Comparison of ENCODE assay signal across 16 cellular contexts in the genomic region with DNA sequence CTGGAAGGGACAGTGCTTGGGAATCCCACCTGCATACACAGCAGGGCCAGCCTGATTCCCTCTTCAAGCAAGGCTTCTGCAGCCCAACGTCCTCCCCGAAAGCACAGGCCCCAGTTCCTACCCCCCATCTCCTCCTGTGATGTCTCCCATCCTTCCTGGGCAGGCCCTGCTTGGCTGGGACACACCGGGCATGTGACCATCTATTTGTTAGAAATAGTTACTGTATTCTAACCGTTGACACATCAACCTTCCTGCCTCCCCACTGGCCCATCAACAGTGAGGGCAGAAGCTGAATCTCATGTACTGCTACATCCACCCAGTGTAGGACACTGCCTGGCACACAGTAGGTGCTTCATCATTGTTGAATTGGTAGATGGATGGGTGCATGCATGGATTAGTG. TPM values are rescaled to one million over a fixed set of nuclear protein-coding genes. Genes with fewer than 3 reads are reported as not detected.
DNase-seq lines count a peak whose midpoint lies in the region; ATAC-seq and TF ChIP-seq lines count a peak whose summit lies in the region.
"Had no signal": no experiment of that assay in that cellular context is flagged by ENCODE, and none has a peak within 500 bp of the region (broad histone marks: within the 10 kb centered on the region; RNA-seq: fewer than 3 reads in every experiment).

No MANE protein-coding gene starts in this region.

- peaks cover 70% of the 10 kb centered on the region for H3K4me1 ChIP-seq in CD8-positive, alpha-beta memory T cell (ENCODE audit: insufficient read depth, low read length)
- peaks cover 9 to 28% of the 10 kb centered on the region in 2 donors for H3K4me1 ChIP-seq in gastrocnemius medialis
- no peaks in the 10 kb centered on the region for H3K4me1 ChIP-seq in prostate gland (replicated peaks)

- H3K27me3 ChIP-seq in CD8-positive, alpha-beta memory T cell (ENCODE audit: insufficient read depth, low read length, poor library complexity, severe bottlenecking) = no peaks in the 10 kb centered on the region
- no peaks in the 10 kb centered on the region for H3K27me3 ChIP-seq in gastrocnemius medialis
- no peaks in the 10 kb centered on the region for H3K27me3 ChIP-seq in prostate gland (replicated peaks; ENCODE audit: insufficient read depth)
- H3K27me3 ChIP-seq: tibial nerve had no signal

- H3K4me3 Mint-ChIP-seq in activated CD4-positive, alpha-beta T cell treated with anti-CD3 and anti-CD28 coated beads, Interleukin-2, amount 10 ng/mL, durations not matched to agents 7 days and 5 days = no peak overlapping the region
- peak overlapping the region in 1 of 7 donors; percentile 12 for H3K4me3 Mint-ChIP-seq in CD8-positive, alpha-beta memory T cell

- ATAC-seq in gastrocnemius medialis = no peak
- ATAC-seq: Panc1 had no signal

- peak overlapping the region; percentile 68 for H3K27ac Mint-ChIP-seq in activated CD4-positive, alpha-beta T cell treated with anti-CD3 and anti-CD28 coated beads, Interleukin-2, amount 10 ng/mL, durations not matched to agents 7 days and 5 days
- peak overlapping the region in 6 of 8 donors; percentile 40 to 100 (median 82) for H3K27ac Mint-ChIP-seq in CD8-positive, alpha-beta memory T cell

- 69% methylated on average over 4 of the region's 4 CpGs for WGBS in prostate gland

- no peak overlapping the region for H3K4me3 ChIP-seq in CD8-positive, alpha-beta memory T cell (ENCODE audit: low read length)
- H3K4me3 ChIP-seq in gastrocnemius medialis = no peak overlapping the region
- no peak overlapping the region for H3K4me3 ChIP-seq in prostate gland
- H3K4me3 ChIP-seq: MG63, tibial nerve had no signal

- CTCF ChIA-PET in activated CD4-positive, alpha-beta T cell treated with anti-CD3 and anti-CD28 coated beads, Interleukin-2, amount 10 ng/mL, durations not matched to agents 7 days and 5 days (lab: Charles Lee) = interaction anchor here (1.3 to 2.4 kb wide), 2 partner anchors 9 to 18 kb away, joined by 4 to 5 read pairs; no protein-coding TSS in a partner anchor
- CTCF ChIA-PET in CD8-positive, alpha-beta memory T cell (lab: Charles Lee) = interaction anchor here (0.8 to 2.0 kb wide), 2 partner anchors 17 to 73 kb away, joined by 3 to 11 read pairs; no protein-coding TSS in a partner anchor

- H3K27me3 Mint-ChIP-seq in activated CD4-positive, alpha-beta T cell treated with anti-CD3 and anti-CD28 coated beads, Interleukin-2, amount 10 ng/mL, durations not matched to agents 7 days and 5 days = no peaks in the 10 kb centered on the region
- no peaks in the 10 kb centered on the region for H3K27me3 Mint-ChIP-seq in CD8-positive, alpha-beta memory T cell

- intact Hi-C loops in gastrocnemius medialis (cut with DNase I; ENCODE audit: low total_unique reads) = no loop called here
- intact Hi-C loops in prostate gland (cut with DNase I) = no loop called here

- H3K9me3 ChIP-seq in CD8-positive, alpha-beta memory T cell (ENCODE audit: low read length) = no peaks in the 10 kb centered on the region
- H3K9me3 ChIP-seq in gastrocnemius medialis = no peaks in the 10 kb centered on the region
- H3K9me3 ChIP-seq in prostate gland = no peaks in the 10 kb centered on the region
- H3K9me3 ChIP-seq: tibial nerve had no signal

- in situ Hi-C loops in gastrocnemius medialis (cut with MboI; ENCODE audit: low sequenced_read_pairs in 4 of 4) = no loop called here

- peaks cover 23% of the 10 kb centered on the region for H3K36me3 ChIP-seq in CD8-positive, alpha-beta memory T cell (ENCODE audit: insufficient read depth, low read length)
- no peaks in the 10 kb centered on the region for H3K36me3 ChIP-seq in gastrocnemius medialis
- no peaks in the 10 kb centered on the region for H3K36me3 ChIP-seq in prostate gland
- H3K36me3 ChIP-seq: MG63, tibial nerve had no signal

- TF ChIP-seq POLR2A in gastrocnemius medialis (IDR thresholded peaks at IDR 0.05) (no peak), prostate gland (IDR thresholded peaks at IDR 0.05) (no peak)

- no peak overlapping the region for H3K27ac ChIP-seq in CD8-positive, alpha-beta memory T cell (ENCODE audit: low read depth, low read length)
- peak overlapping the region; percentile 20 to 67 (median 62) for H3K27ac ChIP-seq in gastrocnemius medialis
- H3K27ac ChIP-seq in prostate gland = no peak overlapping the region
- H3K27ac ChIP-seq: tibial nerve had no signal

- H3K9me3 Mint-ChIP-seq in activated CD4-positive, alpha-beta T cell treated with anti-CD3 and anti-CD28 coated beads, Interleukin-2, amount 10 ng/mL, durations not matched to agents 7 days and 5 days = no peaks in the 10 kb centered on the region
- no peaks in the 10 kb centered on the region for H3K9me3 Mint-ChIP-seq in CD8-positive, alpha-beta memory T cell

- H3K36me3 Mint-ChIP-seq in activated CD4-positive, alpha-beta T cell treated with anti-CD3 and anti-CD28 coated beads, Interleukin-2, amount 10 ng/mL, durations not matched to agents 7 days and 5 days (ENCODE audit: low read depth) = peaks cover 57% of the 10 kb centered on the region
- H3K36me3 Mint-ChIP-seq in CD8-positive, alpha-beta memory T cell = peaks cover 4 to 74% (median 15%) of the 10 kb centered on the region in 3 donors

- DNase-seq in activated CD4-positive, alpha-beta T cell treated with anti-CD3 and anti-CD28 coated beads, Interleukin-2, amount 10 ng/mL, durations not matched to agents 7 days and 5 days = no peak
- DNase-seq in activated CD4-positive, alpha-beta T cell treated with anti-CD3 and anti-CD28 coated beads, Interleukin-2, amount 50 U/mL, for 4 hours = no peak
- DNase-seq in CD8-positive, alpha-beta memory T cell = no peak
- DNase-seq in dermis microvascular lymphatic vessel endothelial cell (ENCODE audit: low read depth in 2 of 2) = peak; percentile 49 to 65
- DNase-seq in gastrocnemius medialis = no peak
- DNase-seq in prostate gland (ENCODE audit: low spot score) = no peak
- no peak for DNase-seq in NCI-H1436 (lab: John Stamatoyannopoulos, UW)
- DNase-seq in NCI-H82 treated with DMSO at 0.1 percent for 48 hours (lab: John Stamatoyannopoulos, UW; ENCODE audit: unreplicated experiment) = no peak
- DNase-seq: MG63; NCI-H2029 treated with DMSO at 0.1 percent for 48 hours; NCI-H526 treated with DMSO at 0.1 percent for 48 hours; stimulated activated CD4-positive, alpha-beta T cell treated with anti-CD3 and anti-CD28 coated beads, Interleukin-15, amount 100 ng/mL, for 24 hours had no signal

- TF ChIP-seq CTCF in gastrocnemius medialis (IDR thresholded peaks at IDR 0.05 in 4 of 5, conservative IDR thresholded peaks at IDR 0.05 in 1 of 5) = no peak
- no peak for TF ChIP-seq CTCF in prostate gland (IDR thresholded peaks at IDR 0.05)

- peaks cover 54% of the 10 kb centered on the region for H3K4me1 Mint-ChIP-seq in activated CD4-positive, alpha-beta T cell treated with anti-CD3 and anti-CD28 coated beads, Interleukin-2, amount 10 ng/mL, durations not matched to agents 7 days and 5 days
- peaks cover 67 to 82% (median 71%) of the 10 kb centered on the region in 3 donors for H3K4me1 Mint-ChIP-seq in CD8-positive, alpha-beta memory T cell

- POLR2A ChIA-PET in activated CD4-positive, alpha-beta T cell treated with anti-CD3 and anti-CD28 coated beads, Interleukin-2, amount 10 ng/mL, durations not matched to agents 7 days and 5 days (lab: Charles Lee) = no interaction called here
- POLR2A ChIA-PET in CD8-positive, alpha-beta memory T cell (lab: Charles Lee) = no interaction called here

RNA-seq across cellular contexts. Expression of gene PRR29, which starts 10.7 kb away (rescaled TPM):
- 1 to 10 TPM; 3.8 TPM for total RNA-seq in activated CD4-positive, alpha-beta T cell treated with anti-CD3 and anti-CD28 coated beads, Interleukin-2, amount 10 ng/mL, durations not matched to agents 7 days and 5 days
- under 1 TPM; 0.24 to 0.51 TPM for total RNA-seq in CD8-positive, alpha-beta memory T cell
- 4.1 TPM for polyA plus RNA-seq in CD8-positive, alpha-beta memory T cell
- total RNA-seq in dermis microvascular lymphatic vessel endothelial cell (0.51 and 0.76 TPM in 2 replicates), gastrocnemius medialis (under 1 TPM in 1 of 4 donors, not detected in 3; 0.13 TPM), prostate gland (under 1 TPM; 0.09 to 0.74 TPM)

RNA-seq across cellular contexts. Expression of gene ICAM2, which starts 11.6 kb away (rescaled TPM):
- 100 to 1,000 TPM; 113 to 116 TPM for total RNA-seq in activated CD4-positive, alpha-beta T cell treated with anti-CD3 and anti-CD28 coated beads, Interleukin-2, amount 10 ng/mL, durations not matched to agents 7 days and 5 days
- total RNA-seq in CD8-positive, alpha-beta memory T cell = 10 to 100 TPM; 77.4 to 80.7 TPM
- 301 TPM for polyA plus RNA-seq in CD8-positive, alpha-beta memory T cell
- total RNA-seq in dermis microvascular lymphatic vessel endothelial cell (220 and 251 TPM in 2 replicates), gastrocnemius medialis (10 to 100 TPM; 39.7 to 82.4 (median 56.3) TPM), prostate gland (10 to 100 TPM in 1 of 2 donors, 1 to 10 TPM in 1; 7.3 to 12.6 TPM)

RNA-seq across cellular contexts. Expression of gene SCN4A, which starts 36.1 kb away (rescaled TPM):
- total RNA-seq in activated CD4-positive, alpha-beta T cell treated with anti-CD3 and anti-CD28 coated beads, Interleukin-2, amount 10 ng/mL, durations not matched to agents 7 days and 5 days = under 1 TPM; 0.04 to 0.17 TPM
- total RNA-seq in CD8-positive, alpha-beta memory T cell = under 1 TPM; 0.04 TPM
- not detected for polyA plus RNA-seq in CD8-positive, alpha-beta memory T cell
- total RNA-seq in dermis microvascular lymphatic vessel endothelial cell = 0.13 TPM in 1 of 2 replicates, not detected in the other
- total RNA-seq in gastrocnemius medialis = 100 to 1,000 TPM in 1 of 4 donors, 10 to 100 TPM in 3; 45.3 to 107 (median 69.1) TPM
- under 1 TPM; 0.23 TPM for total RNA-seq in prostate gland
- total RNA-seq: HT-29 had no signal
- polyA plus RNA-seq: keratinocyte had no signal

Comparison
In these comparisons a context has a peak if more than half of its experiments do, and no peak if none do; other contexts are left out.
1. DNase-seq: peak in dermis microvascular lymphatic vessel endothelial cell (2 of 2); none in activated CD4-positive, alpha-beta T cell treated with anti-CD3 and anti-CD28 coated beads, Interleukin-2, amount 10 ng/mL, durations not matched to agents 7 days and 5 days (single experiment), activated CD4-positive, alpha-beta T cell treated with anti-CD3 and anti-CD28 coated beads, Interleukin-2, amount 50 U/mL, for 4 hours (0 of 2), CD8-positive, alpha-beta memory T cell (0 of 5), gastrocnemius medialis (0 of 2), prostate gland (single experiment), NCI-H1436 (single experiment) and NCI-H82 treated with DMSO at 0.1 percent for 48 hours (single experiment).
2. H3K27ac ChIP-seq: peak in gastrocnemius medialis (4 of 4); none in CD8-positive, alpha-beta memory T cell (single experiment) and prostate gland (0 of 2).
3. RNA of gene SCN4A, which starts 36.1 kb away (total RNA-seq): 45.3 to 107 TPM in gastrocnemius medialis; 0.23 TPM in prostate gland, 0.04 to 0.17 TPM in activated CD4-positive, alpha-beta T cell treated with anti-CD3 and anti-CD28 coated beads, Interleukin-2, amount 10 ng/mL, durations not matched to agents 7 days and 5 days, 0.13 TPM in dermis microvascular lymphatic vessel endothelial cell and 0.04 TPM in CD8-positive, alpha-beta memory T cell; every median in the first group is over 10 times any median in the second.